Comparison of ENCODE assay signal across 22 cellular contexts in genomic region chr9:7984713-7985112, GRCh38.
"Had no signal": no experiment of that assay in that cellular context is flagged by ENCODE, and none has a peak within 500 bp of the region (broad histone marks: within the 10 kb centered on the region; RNA-seq: fewer than 3 reads in every experiment).

No MANE protein-coding gene starts in this region.

- H3K4me1 ChIP-seq: body of pancreas, foreskin keratinocyte, pancreas, tibial artery, upper lobe of right lung had no signal

- DNase-seq: activated CD4-positive, alpha-beta T cell treated with anti-CD3 and anti-CD28 coated beads for 4 hours; activated CD4-positive, alpha-beta T cell treated with anti-CD3 and anti-CD28 coated beads, Interleukin-2, amount 50 U/mL, for 4 hours; activated naive CD4-positive, alpha-beta T cell; activated T-cell treated with anti-CD3 and anti-CD28 coated beads for 4 hours; activated T-cell treated with anti-CD3 and anti-CD28 coated beads, Interleukin-2, amount 50 U/mL, for 72 hours; aorta; body of pancreas; endodermal cell; foreskin keratinocyte; left cardiac atrium; left ventricle myocardium superior; naive thymus-derived CD4-positive, alpha-beta T cell; pancreas; stimulated activated CD4-positive, alpha-beta T cell treated with anti-CD3 and anti-CD28 coated beads, Interleukin-12 subunit alpha, Interleukin-12 subunit beta, amount 100 ng/mL, for 4 hours; stimulated activated CD4-positive, alpha-beta T cell treated with anti-CD3 and anti-CD28 coated beads, Interleukin-4, amount 100 ng/mL, for 1 hour; stimulated activated naive CD8-positive, alpha-beta T cell treated with anti-CD3 and anti-CD28 coated beads, Interleukin-15, Interleukin-2, amounts not matched to agents 100 U/mL and 50 U/mL, for 24 hours; SW 1271; T-helper 9 cell; tibial artery; upper lobe of right lung had no signal

- H3K27me3 ChIP-seq: body of pancreas, foreskin keratinocyte, pancreas, tibial artery, upper lobe of right lung had no signal

- H3K9me3 ChIP-seq: body of pancreas, pancreas, tibial artery, upper lobe of right lung had no signal

- H3K27ac ChIP-seq: body of pancreas, foreskin keratinocyte, pancreas, skin epidermis, tibial artery, upper lobe of right lung, VCaP had no signal

- H3K36me3 ChIP-seq: pancreas, tibial artery, upper lobe of right lung had no signal

- H3K4me3 ChIP-seq: body of pancreas, pancreas, skin epidermis, tibial artery, upper lobe of right lung had no signal
